Comparison of ENCODE assay signal across 1 cellular context in genomic region chr6:135154125-135154524, GRCh38. TPM values are rescaled to one million over a fixed set of nuclear protein-coding genes. Genes with fewer than 3 reads are reported as not detected.
"Had no signal": no experiment of that assay in that cellular context is flagged by ENCODE, and none has a peak within 500 bp of the region (broad histone marks: within the 10 kb centered on the region; RNA-seq: fewer than 3 reads in every experiment).

No MANE protein-coding gene starts in this region.

RNA-seq across cellular contexts. Expression of gene MYB, which starts 27.0 kb away (rescaled TPM):
- polyA plus RNA-seq: IgD-negative memory B cell had no signal
